ENCODE assay signal across 8 cellular contexts in the genomic region with DNA sequence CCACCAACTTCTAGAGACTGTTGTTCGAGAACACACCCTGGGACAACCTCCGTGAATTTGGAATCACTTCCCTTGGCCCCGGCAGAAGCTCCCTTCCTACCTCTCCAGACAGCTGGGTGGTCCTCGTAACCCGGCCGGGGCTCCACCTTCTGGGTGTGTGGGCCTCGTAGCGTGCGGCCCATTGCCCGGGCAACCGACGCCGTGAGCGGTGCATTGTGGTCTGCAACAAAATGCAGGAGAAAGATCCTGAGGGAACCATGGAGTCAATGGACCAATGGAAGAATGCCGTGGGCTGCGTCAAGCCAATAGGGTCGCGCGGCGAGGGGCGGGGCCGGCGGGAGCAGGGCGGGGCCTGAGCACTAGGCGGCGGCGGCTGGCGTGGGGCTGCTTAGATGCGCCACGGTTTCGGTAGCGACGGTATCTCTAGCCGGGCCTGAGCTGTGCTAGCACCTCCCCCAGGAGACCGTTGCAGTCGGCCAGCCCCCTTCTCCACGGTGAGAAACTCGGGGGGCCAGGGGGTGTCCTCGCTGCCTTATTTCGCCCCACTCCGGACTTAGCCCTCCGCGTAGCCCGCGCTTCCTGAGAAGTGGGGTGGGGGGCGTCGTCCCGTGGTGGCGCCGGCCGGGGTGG. TPM values are rescaled to one million over a fixed set of nuclear protein-coding genes. Genes with fewer than 3 reads are reported as not detected.
DNase-seq lines count a peak whose midpoint lies in the region; ATAC-seq lines count a peak whose summit lies in the region.

A gene (plus strand): TSS at position 391 of the 630 bp plus-strand sequence. CDS start 309 bp downstream, outside the sequence.

- peak within 1 kb of the TSS; percentile 77 to 98 (median 92) for H3K27ac Mint-ChIP-seq in CD8-positive, alpha-beta memory T cell

- peak; percentile 95 to 98 (median 97) for DNase-seq in CD8-positive, alpha-beta memory T cell
- peak; percentile 93 for DNase-seq in HS-5 (ENCODE audit: low read depth)
- peak; percentile 89 for DNase-seq in NK-92 treated with Interleukin-12 subunit alpha and Interleukin-12 subunit beta, amount 100 ng/mL, for 24 hours (lab: John Stamatoyannopoulos, UW)
- DNase-seq in activated CD8-positive, alpha-beta memory T cell treated with anti-CD3 and anti-CD28 coated beads for 24 hours = peak; percentile 100
- peak; percentile 98 for DNase-seq in effector CD8-positive, alpha-beta T cell (lab: John Stamatoyannopoulos, UW)
- peak; percentile 95 for DNase-seq in medulla oblongata (ENCODE audit: extremely low spot score)
- peak; percentile 94 for DNase-seq in stimulated activated CD8-positive, alpha-beta memory T cell treated with anti-CD3 and anti-CD28 coated beads, Interleukin-12 subunit alpha, Interleukin-12 subunit beta, amount 100 ng/mL, for 1 hour (ENCODE audit: low read depth)

- H3K4me1 ChIP-seq in CD8-positive, alpha-beta memory T cell (ENCODE audit: insufficient read depth, low read length) = peaks cover 17% of the 10 kb centered on the region

- H3K9me3 Mint-ChIP-seq in CD8-positive, alpha-beta memory T cell = no peaks in the 10 kb centered on the region

- POLR2A ChIA-PET in CD8-positive, alpha-beta memory T cell (lab: Charles Lee) = interaction anchor here (0.6 to 3.4 kb wide), 6 partner anchors 26 to 856 kb away, joined by 3 to 36 read pairs (median 5); a partner anchor contains a TSS

- no peaks in the 10 kb centered on the region for H3K27me3 ChIP-seq in CD8-positive, alpha-beta memory T cell (ENCODE audit: insufficient read depth, low read length, poor library complexity, severe bottlenecking)

- H3K4me3 Mint-ChIP-seq in CD8-positive, alpha-beta memory T cell = peak within 1 kb of the TSS; percentile 91 to 98 (median 94)

- peak within 1 kb of the TSS; percentile 87 for H3K4me3 ChIP-seq in CD8-positive, alpha-beta memory T cell (ENCODE audit: low read length)

- no peaks in the 10 kb centered on the region for H3K9me3 ChIP-seq in CD8-positive, alpha-beta memory T cell (ENCODE audit: low read length)

- peak within 1 kb of the TSS; percentile 78 for H3K27ac ChIP-seq in CD8-positive, alpha-beta memory T cell (ENCODE audit: low read depth, low read length)

- H3K4me1 Mint-ChIP-seq in CD8-positive, alpha-beta memory T cell = peaks cover 30 to 42% (median 38%) of the 10 kb centered on the region in 3 donors

- peak; percentile 83 for ATAC-seq in GM19468 (IDR thresholded peaks at IDR 0.05; ENCODE audit: extremely low read depth, unreplicated experiment)

- CTCF ChIA-PET in CD8-positive, alpha-beta memory T cell (lab: Charles Lee) = interaction anchor here (0.8 to 4.6 kb wide), 12 partner anchors 9 to 139 kb away, joined by 3 to 36 read pairs (median 4); a partner anchor contains a TSS

- peaks cover 13% of the 10 kb centered on the region for H3K36me3 ChIP-seq in CD8-positive, alpha-beta memory T cell (ENCODE audit: insufficient read depth, low read length)

- H3K36me3 Mint-ChIP-seq in CD8-positive, alpha-beta memory T cell = peaks cover 0 to 29% (median 2%) of the 10 kb centered on the region in 3 donors

- no peaks in the 10 kb centered on the region for H3K27me3 Mint-ChIP-seq in CD8-positive, alpha-beta memory T cell

RNA-seq across cellular contexts. Expression of the gene that starts here (rescaled TPM):
- total RNA-seq in CD8-positive, alpha-beta memory T cell = 100 to 1,000 TPM; 288 to 296 TPM
- polyA plus RNA-seq in CD8-positive, alpha-beta memory T cell = 304 TPM

Comparison
In these comparisons a context has a peak if more than half of its experiments do, and no peak if none do; other contexts are left out.
1. Peak in every context shown above with its lines: DNase-seq, ATAC-seq, H3K4me3 ChIP-seq and H3K27ac ChIP-seq.